ENCODE assay signal across 27 cellular contexts in genomic region chr15:59335197-59335786, GRCh38. TPM values are rescaled to one million over a fixed set of nuclear protein-coding genes. Genes with fewer than 3 reads are reported as not detected.
DNase-seq lines count a peak whose midpoint lies in the region; ATAC-seq, FAIRE-seq and TF ChIP-seq lines count a peak whose summit lies in the region.
"Had no signal": no experiment of that assay in that cellular context is flagged by ENCODE, and none has a peak within 500 bp of the region (broad histone marks: within the 10 kb centered on the region; RNA-seq: fewer than 3 reads in every experiment).

No MANE protein-coding gene starts in this region.

- H3K27ac Mint-ChIP-seq in stimulated activated memory B cell treated with anti-CD40 and anti-IgM and Interleukin-4, amounts not matched to agents 10 μg/mL and 1 μg/mL and 100 μg/mL, for 72 hours: peak overlapping the region; percentile 55
- H3K27ac Mint-ChIP-seq in T-helper 2 cell treated with Interferon-gamma antibody and Interleukin-4, amounts not matched to agents 5 μg/mL and 100 μg/mL, for 36 hours: no peak overlapping the region
- H3K27ac Mint-ChIP-seq: activated CD4-positive, alpha-beta memory T cell treated with anti-CD3 and anti-CD28 coated beads for 36 hours; activated naive CD4-positive, alpha-beta T cell treated with anti-CD3 and anti-CD28 coated beads, Interleukin-2, amount 10 ng/mL, durations not matched to agents 7 days and 5 days; activated T-cell treated with anti-CD3 and anti-CD28 coated beads, Interleukin-2, amount 50 U/mL, for 24 hours; naive thymus-derived CD8-positive, alpha-beta T cell; stimulated activated naive CD8-positive, alpha-beta T cell treated with anti-CD3 and anti-CD28 coated beads, Interleukin-15, amount 100 ng/mL, for 72 hours; T-cell; type B pancreatic cell had no signal

- POLR2A ChIA-PET in H1 (lab: Charles Lee; ENCODE audit: partially characterized antibody): interaction anchor here (0.7 to 1.5 kb wide), 4 partner anchors 19 to 40 kb away, joined by 3 to 5 read pairs (median 4); partner anchors contain the start of gene MYO1E

- TF ChIP-seq RAD21 in H1 (IDR thresholded peaks at IDR 0.05 in 1 of 2, conservative IDR thresholded peaks at IDR 0.05 in 1 of 2; ENCODE audit: low read depth in 2 of 2, low read length in 2 of 2): no peak

- WGBS in H1 (ENCODE audit: extremely low coverage in 1 of 2, insufficient coverage in 1 of 2, insufficient read length in 1 of 2, insufficient replicate concordance in 2 of 2, low coverage in 1 of 2, low lambda C conversion rate in 2 of 2, missing lambda C conversion rate in 1 of 2), 2 experiments: 88% methylated on average over 10 of the region's 10 CpGs; no CpG with 5 or more reads in 1 of the 2 experiments

- peaks cover 13% of the 10 kb centered on the region for H3K36me3 Mint-ChIP-seq in stimulated activated memory B cell treated with anti-CD40 and anti-IgM and Interleukin-4, amounts not matched to agents 10 μg/mL and 1 μg/mL and 100 μg/mL, for 72 hours
- H3K36me3 Mint-ChIP-seq in T-helper 2 cell treated with Interferon-gamma antibody and Interleukin-4, amounts not matched to agents 5 μg/mL and 100 μg/mL, for 36 hours (ENCODE audit: low read depth): no peaks in the 10 kb centered on the region
- H3K36me3 Mint-ChIP-seq: activated CD4-positive, alpha-beta memory T cell treated with anti-CD3 and anti-CD28 coated beads for 36 hours; activated naive CD4-positive, alpha-beta T cell treated with anti-CD3 and anti-CD28 coated beads, Interleukin-2, amount 10 ng/mL, durations not matched to agents 7 days and 5 days; naive thymus-derived CD8-positive, alpha-beta T cell; T-cell; type B pancreatic cell had no signal

- H3K4me3 Mint-ChIP-seq in stimulated activated memory B cell treated with anti-CD40 and anti-IgM and Interleukin-4, amounts not matched to agents 10 μg/mL and 1 μg/mL and 100 μg/mL, for 72 hours: no peak overlapping the region
- H3K4me3 Mint-ChIP-seq in T-helper 2 cell treated with Interferon-gamma antibody and Interleukin-4, amounts not matched to agents 5 μg/mL and 100 μg/mL, for 36 hours: no peak overlapping the region
- H3K4me3 Mint-ChIP-seq: activated CD4-positive, alpha-beta memory T cell treated with anti-CD3 and anti-CD28 coated beads for 36 hours; activated naive CD4-positive, alpha-beta T cell treated with anti-CD3 and anti-CD28 coated beads, Interleukin-2, amount 10 ng/mL, durations not matched to agents 7 days and 5 days; activated T-cell treated with anti-CD3 and anti-CD28 coated beads, Interleukin-2, amount 50 U/mL, for 24 hours; naive thymus-derived CD8-positive, alpha-beta T cell; stimulated activated naive CD8-positive, alpha-beta T cell treated with anti-CD3 and anti-CD28 coated beads, Interleukin-15, amount 100 ng/mL, for 72 hours; T-cell; type B pancreatic cell had no signal

- H3K4ac ChIP-seq in H1 (replicated peaks; ENCODE audit: insufficient read length, low read depth, low read length): no peak overlapping the region

- peaks cover 4 to 72% of the 10 kb centered on the region in 2 experiments; a peak in 3 of 4 replicates for H3K79me2 ChIP-seq in H1 (ENCODE audit: control insufficient read depth in 1 of 2, insufficient read depth in 2 of 2, low read length in 2 of 2)

- no peak overlapping the region for H4K8ac ChIP-seq in H1 (ENCODE audit: extremely low read depth, insufficient read depth, low read length)

- no peak overlapping the region for H3K14ac ChIP-seq in H1 (ENCODE audit: insufficient read length)

- H3K56ac ChIP-seq in H1 (replicated peaks; ENCODE audit: insufficient read length, low read depth, low read length): no peak overlapping the region

- no peak for TF ChIP-seq EP300 in H1 (IDR thresholded peaks at IDR 0.05; ENCODE audit: borderline replicate concordance in 1 of 2, low read depth in 2 of 2, low read length in 2 of 2)

- TF ChIP-seq CTCF in H1 (IDR thresholded peaks at IDR 0.05; ENCODE audit: control extremely low read depth in 1 of 3, insufficient read depth in 1 of 3, low read depth in 1 of 3, low read length in 3 of 3): no peak

- H3K9me3 Mint-ChIP-seq in stimulated activated memory B cell treated with anti-CD40 and anti-IgM and Interleukin-4, amounts not matched to agents 10 μg/mL and 1 μg/mL and 100 μg/mL, for 72 hours: no peaks in the 10 kb centered on the region
- no peaks in the 10 kb centered on the region for H3K9me3 Mint-ChIP-seq in T-helper 2 cell treated with Interferon-gamma antibody and Interleukin-4, amounts not matched to agents 5 μg/mL and 100 μg/mL, for 36 hours
- H3K9me3 Mint-ChIP-seq: activated CD4-positive, alpha-beta memory T cell treated with anti-CD3 and anti-CD28 coated beads for 36 hours; activated naive CD4-positive, alpha-beta T cell treated with anti-CD3 and anti-CD28 coated beads, Interleukin-2, amount 10 ng/mL, durations not matched to agents 7 days and 5 days; activated T-cell treated with anti-CD3 and anti-CD28 coated beads, Interleukin-2, amount 50 U/mL, for 24 hours; naive thymus-derived CD8-positive, alpha-beta T cell; stimulated activated naive CD8-positive, alpha-beta T cell treated with anti-CD3 and anti-CD28 coated beads, Interleukin-15, amount 100 ng/mL, for 72 hours; T-cell; type B pancreatic cell had no signal

- H3K18ac ChIP-seq in H1 (ENCODE audit: extremely low read depth, low read length): no peak overlapping the region

- H3K4me3 ChIP-seq in H1 (ENCODE audit: extremely low read depth in 1 of 4, insufficient read depth in 2 of 4, low read depth in 3 of 4, low read length in 4 of 4): no peak overlapping the region
- H3K4me3 ChIP-seq: colonic mucosa had no signal

- H4K5ac ChIP-seq in H1 (ENCODE audit: insufficient read length, low read depth, low read length): no peak overlapping the region

- no peak overlapping the region for H3K23ac ChIP-seq in H1 (ENCODE audit: insufficient read length)

- no peak overlapping the region for H2BK120ac ChIP-seq in H1 (replicated peaks; ENCODE audit: low read depth, low read length)

- H3K27me3 ChIP-seq in H1 (replicated peaks in 1 of 4; ENCODE audit: control insufficient read depth in 3 of 4, extremely low read depth in 1 of 4, insufficient read depth in 3 of 4, low read length in 3 of 4): no peaks in the 10 kb centered on the region
- H3K27me3 ChIP-seq: colonic mucosa, foreskin keratinocyte had no signal

- no peak overlapping the region for H3K27ac ChIP-seq in H1 (ENCODE audit: low read depth, low read length)
- H3K27ac ChIP-seq: colonic mucosa, foreskin keratinocyte, WERI-Rb-1 had no signal

- H2AFZ ChIP-seq in H1 (ENCODE audit: low read length): no peak overlapping the region

- no peaks in the 10 kb centered on the region for H3K36me3 ChIP-seq in H1 (ENCODE audit: control insufficient read depth in 2 of 4, insufficient read depth in 4 of 4, low read length in 3 of 4)
- H3K36me3 ChIP-seq: BE2C, colonic mucosa, WERI-Rb-1 had no signal

- H3K4me2 ChIP-seq in H1 (ENCODE audit: insufficient read depth in 1 of 2, low read depth in 2 of 2, low read length in 2 of 2): no peak overlapping the region

- no peak overlapping the region for H2BK15ac ChIP-seq in H1 (ENCODE audit: low read length)

- peak overlapping the region; percentile 43; the same call in 1 of the 2 replicates for H2BK12ac ChIP-seq in H1 (ENCODE audit: low read depth, low read length)

- H3K27me3 Mint-ChIP-seq in stimulated activated memory B cell treated with anti-CD40 and anti-IgM and Interleukin-4, amounts not matched to agents 10 μg/mL and 1 μg/mL and 100 μg/mL, for 72 hours: no peaks in the 10 kb centered on the region
- peaks cover 42% of the 10 kb centered on the region for H3K27me3 Mint-ChIP-seq in T-helper 2 cell treated with Interferon-gamma antibody and Interleukin-4, amounts not matched to agents 5 μg/mL and 100 μg/mL, for 36 hours (ENCODE audit: low read depth)
- H3K27me3 Mint-ChIP-seq: activated CD4-positive, alpha-beta memory T cell treated with anti-CD3 and anti-CD28 coated beads for 36 hours; type B pancreatic cell had no signal

- H2BK20ac ChIP-seq in H1 (ENCODE audit: low read length): no peak overlapping the region

- CTCF ChIA-PET in H1 (lab: Charles Lee; ENCODE audit: partially characterized antibody): interaction anchor here (0.6 to 1.8 kb wide), 3 partner anchors 25 to 82 kb away, joined by 3 to 6 read pairs (median 4); no protein-coding TSS in a partner anchor

- H3K4me1 ChIP-seq in H1 (replicated peaks in 1 of 4; ENCODE audit: control insufficient read depth in 3 of 4, insufficient read depth in 4 of 4, low read length in 3 of 4): peaks cover 0 to 8% (median 5%) of the 10 kb centered on the region in 4 experiments; a peak in 3 of 7 replicates
- H3K4me1 ChIP-seq: BE2C had no signal

- no peak overlapping the region for H2AK5ac ChIP-seq in H1 (ENCODE audit: low read depth, low read length)

- peaks cover 54% of the 10 kb centered on the region for H3K4me1 Mint-ChIP-seq in stimulated activated memory B cell treated with anti-CD40 and anti-IgM and Interleukin-4, amounts not matched to agents 10 μg/mL and 1 μg/mL and 100 μg/mL, for 72 hours
- peaks cover 3% of the 10 kb centered on the region for H3K4me1 Mint-ChIP-seq in T-helper 2 cell treated with Interferon-gamma antibody and Interleukin-4, amounts not matched to agents 5 μg/mL and 100 μg/mL, for 36 hours (ENCODE audit: low read depth)
- H3K4me1 Mint-ChIP-seq: activated naive CD4-positive, alpha-beta T cell treated with anti-CD3 and anti-CD28 coated beads, Interleukin-2, amount 10 ng/mL, durations not matched to agents 7 days and 5 days; T-cell had no signal

- peak; percentile 66 for ATAC-seq in GM18868 (IDR thresholded peaks at IDR 0.05; ENCODE audit: unreplicated experiment)
- no peak for ATAC-seq in stimulated activated memory B cell treated with anti-CD40 and anti-IgM and Interleukin-4, amounts not matched to agents 10 μg/mL and 1 μg/mL and 100 μg/mL, for 72 hours
- ATAC-seq: foreskin keratinocyte; HCT116; naive thymus-derived CD8-positive, alpha-beta T cell; stimulated activated naive CD8-positive, alpha-beta T cell treated with anti-CD3 and anti-CD28 coated beads, Interleukin-15, amount 100 ng/mL, for 72 hours; T-cell had no signal

- DNase-seq in RPMI7951 (ENCODE audit: low read depth) (peak; percentile 47), H1 (ENCODE audit: low read depth in 1 of 2, low spot score in 2 of 2) (no peak), OCI-M1 (lab: John Stamatoyannopoulos, UW) (no peak), DMS53 (lab: John Stamatoyannopoulos, UW) (no peak)
- DNase-seq in T-helper 2 cell treated with Interferon-gamma antibody and Interleukin-4, amounts not matched to agents 5 μg/mL and 100 μg/mL, for 36 hours (ENCODE audit: low spot score): no peak
- DNase-seq: activated CD4-positive, alpha-beta memory T cell treated with anti-CD3 and anti-CD28 coated beads for 36 hours; activated naive CD4-positive, alpha-beta T cell treated with anti-CD3 and anti-CD28 coated beads, Interleukin-2, amount 10 ng/mL, durations not matched to agents 7 days and 5 days; activated T-cell treated with anti-CD3 and anti-CD28 coated beads, Interleukin-2, amount 50 U/mL, for 24 hours; BE2C; colonic mucosa; COR-L47; foreskin keratinocyte; hippocampal formation; mesenchymal stem cell; naive thymus-derived CD8-positive, alpha-beta T cell; NK-92 treated with Interleukin-12 subunit alpha and Interleukin-12 subunit beta, amount 100 ng/mL, for 24 hours; stimulated activated CD4-positive, alpha-beta T cell treated with anti-CD3 and anti-CD28 coated beads, Interleukin-1b, Interleukin-23, amount 100 ng/mL, for 48 hours; stimulated activated naive CD8-positive, alpha-beta T cell treated with anti-CD3 and anti-CD28 coated beads, Interleukin-15, amount 100 ng/mL, for 72 hours; T-cell; WERI-Rb-1 had no signal

- H3K9me3 ChIP-seq in H1 (ENCODE audit: insufficient read depth in 2 of 2, low read depth in 1 of 2, low read length in 1 of 2): no peaks in the 10 kb centered on the region
- H3K9me3 ChIP-seq: BE2C, colonic mucosa had no signal

- no peak overlapping the region for H2BK5ac ChIP-seq in H1 (ENCODE audit: low read depth, low read length)

- FAIRE-seq in H1 (lab: Jason Lieb, UNC): no peak
- FAIRE-seq: endothelial cell of umbilical vein, GM12892, keratinocyte had no signal

- TF ChIP-seq POLR2A in H1 (IDR thresholded peaks at IDR 0.05; ENCODE audit: control extremely low read depth in 1 of 2, low read depth in 2 of 2, low read length in 2 of 2): no peak

- no peak overlapping the region for H3K9ac ChIP-seq in H1 (replicated peaks in 1 of 4; ENCODE audit: extremely low read depth in 1 of 4, low read depth in 3 of 4, low read length in 3 of 4)

- peaks cover 1 to 4% of the 10 kb centered on the region in 2 experiments for H4K20me1 ChIP-seq in H1 (replicated peaks in 1 of 2; ENCODE audit: control insufficient read depth in 1 of 2, insufficient read depth in 2 of 2, low read length in 2 of 2)

- no peak overlapping the region for H4K91ac ChIP-seq in H1 (replicated peaks; ENCODE audit: insufficient read length, low read length)

- no peaks in the 10 kb centered on the region for H3K23me2 ChIP-seq in H1 (ENCODE audit: low read depth, low read length)

- peaks cover 3% of the 10 kb centered on the region; the same call in 1 of the 2 replicates for H3K79me1 ChIP-seq in H1 (ENCODE audit: low read depth, low read length)

RNA-seq across cellular contexts. Expression of gene MYO1E, which starts 37.4 kb away (rescaled TPM):
- 55.2 and 81.3 TPM in 2 replicates for total RNA-seq in RPMI7951 (2014; rRNA removed; shearing (Covaris generic))
- total RNA-seq in H1 (2021; fragmentation: NEBNext Ultra II Directional; extraction: Animal tissue kit (Norgen Biotek cat#: 25700)): 138 and 142 TPM in 2 replicates
- 19.6 and 43.4 TPM in 2 replicates for polyA plus RNA-seq in H1 (2011; rRNA removed)
- 35.3 TPM for polyA plus RNA-seq in H1 (2011; cell fraction: cytosol; rRNA removed)
- 42.3 TPM for polyA plus RNA-seq in H1 (2011; cell fraction: nucleus; rRNA removed)
- polyA plus RNA-seq in H1 (2012, experiment 1 of 2): 38.4 to 60.6 TPM (median 45.1 TPM) in 4 replicates
- polyA plus RNA-seq in H1 (2012, experiment 2 of 2): 10.3 TPM
- polyA plus RNA-seq in H1 (2013, experiment 1 of 2): 26.3 TPM
- 28.6 TPM for polyA plus RNA-seq in H1 (2013, experiment 2 of 2)
- polyA minus RNA-seq in H1 (2011; rRNA and poly(A)+ RNA removed): 61.0 and 87.1 TPM in 2 replicates
- 40.8 TPM for polyA minus RNA-seq in H1 (2011; cell fraction: cytosol; rRNA and poly(A)+ RNA removed)
- polyA minus RNA-seq in H1 (2011; cell fraction: nucleus; rRNA and poly(A)+ RNA removed): 110 TPM
